ENCODE assay signal across 18 cellular contexts in genomic region chr17:65800655-65801054, GRCh38.
DNase-seq lines count a peak whose midpoint lies in the region; ATAC-seq, FAIRE-seq and TF ChIP-seq lines count a peak whose summit lies in the region.
"Had no signal": no experiment of that assay in that cellular context is flagged by ENCODE, and none has a peak within 500 bp of the region (broad histone marks: within the 10 kb centered on the region; RNA-seq: fewer than 3 reads in every experiment).

No MANE protein-coding gene starts in this region.

- H3K27me3 Mint-ChIP-seq in activated T-cell treated with anti-CD3 and anti-CD28 coated beads, Interleukin-2, amount 50 U/mL, for 72 hours (ENCODE audit: low read depth): peaks cover 12% of the 10 kb centered on the region
- peaks cover 6 to 25% of the 10 kb centered on the region in 2 donors for H3K27me3 Mint-ChIP-seq in natural killer cell treated with Interleukin-12 subunit alpha and Interleukin-12 subunit beta and Interleukin-15 and Interleukin-18, amount 100 ng/mL, for 72 hours
- H3K27me3 Mint-ChIP-seq: CD4-positive, alpha-beta T cell had no signal

- intact Hi-C loops in GM12878 (cut with micrococcal nuclease; ENCODE audit: unreplicated experiment): no loop called here

- H4K20me1 ChIP-seq in GM12878 (ENCODE audit: control insufficient read depth, insufficient read depth): no peaks in the 10 kb centered on the region

- in situ Hi-C loops in GM12878 (cut with MboI): no loop called here

- H3K9me3 Mint-ChIP-seq in activated T-cell treated with anti-CD3 and anti-CD28 coated beads, Interleukin-2, amount 50 U/mL, for 72 hours: peaks cover 14 to 16% of the 10 kb centered on the region in 2 donors
- H3K9me3 Mint-ChIP-seq in stimulated activated effector memory CD8-positive, alpha-beta T cell treated with anti-CD3 and anti-CD28 coated beads, Interleukin-12 subunit alpha, Interleukin-12 subunit beta, amount 100 ng/mL, for 72 hours: peaks cover 13% of the 10 kb centered on the region
- peaks cover 5% of the 10 kb centered on the region for H3K9me3 Mint-ChIP-seq in natural killer cell treated with Interleukin-12 subunit alpha and Interleukin-12 subunit beta and Interleukin-15 and Interleukin-18, amount 100 ng/mL, for 72 hours

- CTCF ChIA-PET in GM12878 (lab: Yijun Ruan, JAX): no interaction called here

- peak overlapping the region; percentile 89 for H3K27ac Mint-ChIP-seq in activated T-cell treated with anti-CD3 and anti-CD28 coated beads, Interleukin-2, amount 50 U/mL, for 72 hours
- H3K27ac Mint-ChIP-seq in stimulated activated effector memory CD8-positive, alpha-beta T cell treated with anti-CD3 and anti-CD28 coated beads, Interleukin-12 subunit alpha, Interleukin-12 subunit beta, amount 100 ng/mL, for 72 hours: no peak overlapping the region
- no peak overlapping the region for H3K27ac Mint-ChIP-seq in natural killer cell treated with Interleukin-12 subunit alpha and Interleukin-12 subunit beta and Interleukin-15 and Interleukin-18, amount 100 ng/mL, for 72 hours
- H3K27ac Mint-ChIP-seq: CD4-positive, alpha-beta T cell had no signal

- peaks cover 2% of the 10 kb centered on the region; the same call in 2 of the 3 replicates for H3K9me3 ChIP-seq in GM12878 (replicated peaks; ENCODE audit: control insufficient read depth, insufficient read depth, low read length)
- peaks cover 0 to 14% of the 10 kb centered on the region in 2 donors for H3K9me3 ChIP-seq in right atrium auricular region
- H3K9me3 ChIP-seq: HAP-1 had no signal

- no peak for TF ChIP-seq CTCF in GM12878 (IDR thresholded peaks at IDR 0.05 in 2 of 3, conservative IDR thresholded peaks at IDR 0.05 in 1 of 3; ENCODE audit: control insufficient read depth in 2 of 3, extremely low read depth in 1 of 3, insufficient read depth in 1 of 3, low read depth in 3 of 3, low read length in 3 of 3)
- TF ChIP-seq CTCF in right atrium auricular region (IDR thresholded peaks at IDR 0.05): no peak

- SMC1A ChIA-PET in GM12878 (lab: Charles Lee; ENCODE audit: uncharacterized antibody, unreplicated experiment): no interaction called here

- H3K4me3 Mint-ChIP-seq in activated T-cell treated with anti-CD3 and anti-CD28 coated beads, Interleukin-2, amount 50 U/mL, for 72 hours: no peak overlapping the region
- H3K4me3 Mint-ChIP-seq in stimulated activated effector memory CD8-positive, alpha-beta T cell treated with anti-CD3 and anti-CD28 coated beads, Interleukin-12 subunit alpha, Interleukin-12 subunit beta, amount 100 ng/mL, for 72 hours: no peak overlapping the region
- H3K4me3 Mint-ChIP-seq in natural killer cell treated with Interleukin-12 subunit alpha and Interleukin-12 subunit beta and Interleukin-15 and Interleukin-18, amount 100 ng/mL, for 72 hours: no peak overlapping the region
- H3K4me3 Mint-ChIP-seq: CD4-positive, alpha-beta T cell had no signal

- RAD21 ChIA-PET in GM12878 (lab: Charles Lee; ENCODE audit: unreplicated experiment): interaction anchor here (0.7 kb wide), 1 partner anchor 88 kb away, joined by 3 read pairs; no protein-coding TSS in a partner anchor

- H3K4me2 ChIP-seq in GM12878 (ENCODE audit: control insufficient read depth, insufficient read depth): no peak overlapping the region
- H3K4me2 ChIP-seq: A549 had no signal

- WGBS in GM12878 (ENCODE audit: insufficient coverage, insufficient replicate concordance, low lambda C conversion rate, missing lambda C conversion rate): 0% methylated on average over 1 of the region's 1 CpG

- peaks cover 12 to 22% of the 10 kb centered on the region in 2 donors for H3K36me3 Mint-ChIP-seq in activated T-cell treated with anti-CD3 and anti-CD28 coated beads, Interleukin-2, amount 50 U/mL, for 72 hours (ENCODE audit: insufficient read depth in 2 of 2)
- H3K36me3 Mint-ChIP-seq in stimulated activated effector memory CD8-positive, alpha-beta T cell treated with anti-CD3 and anti-CD28 coated beads, Interleukin-12 subunit alpha, Interleukin-12 subunit beta, amount 100 ng/mL, for 72 hours: no peaks in the 10 kb centered on the region
- peaks cover 17% of the 10 kb centered on the region for H3K36me3 Mint-ChIP-seq in natural killer cell treated with Interleukin-12 subunit alpha and Interleukin-12 subunit beta and Interleukin-15 and Interleukin-18, amount 100 ng/mL, for 72 hours

- no peak for ATAC-seq in activated T-cell treated with anti-CD3 and anti-CD28 coated beads, Interleukin-2, amount 50 U/mL, for 72 hours (replicated peaks in 1 of 2)
- ATAC-seq in GM12878 (no peak), GM21825 (IDR thresholded peaks at IDR 0.05; ENCODE audit: unreplicated experiment) (no peak)
- peak; percentile 60 for ATAC-seq in stimulated activated effector memory CD8-positive, alpha-beta T cell treated with anti-CD3 and anti-CD28 coated beads, Interleukin-12 subunit alpha, Interleukin-12 subunit beta, amount 100 ng/mL, for 72 hours
- ATAC-seq in natural killer cell treated with Interleukin-12 subunit alpha and Interleukin-12 subunit beta and Interleukin-15 and Interleukin-18, amount 100 ng/mL, for 72 hours: no peak
- ATAC-seq: A549 had no signal

- no peak for TF ChIP-seq EP300 in GM12878 (IDR thresholded peaks at IDR 0.05; ENCODE audit: borderline replicate concordance in 1 of 2, control insufficient read depth in 1 of 2, low read depth in 2 of 2, low read length in 2 of 2)

- H3K79me2 ChIP-seq in GM12878 (ENCODE audit: control insufficient read depth, insufficient read depth, low read length): no peaks in the 10 kb centered on the region

- no peaks in the 10 kb centered on the region for H3K4me1 ChIP-seq in GM12878 (ENCODE audit: control insufficient read depth, insufficient read depth, low read length)
- no peaks in the 10 kb centered on the region for H3K4me1 ChIP-seq in right atrium auricular region
- H3K4me1 ChIP-seq: A549, Caco-2, HAP-1 had no signal

- H3K4me3 ChIP-seq in GM12878 (no peak overlapping the region), right atrium auricular region (no peak overlapping the region)
- H3K4me3 ChIP-seq: A549, HAP-1 had no signal

- TF ChIP-seq RAD21 in GM12878 (IDR thresholded peaks at IDR 0.05; ENCODE audit: insufficient read depth, low read depth, low read length): no peak

- peaks cover 27% of the 10 kb centered on the region for H3K4me1 Mint-ChIP-seq in activated T-cell treated with anti-CD3 and anti-CD28 coated beads, Interleukin-2, amount 50 U/mL, for 72 hours (ENCODE audit: low read depth)
- peaks cover 6% of the 10 kb centered on the region for H3K4me1 Mint-ChIP-seq in stimulated activated effector memory CD8-positive, alpha-beta T cell treated with anti-CD3 and anti-CD28 coated beads, Interleukin-12 subunit alpha, Interleukin-12 subunit beta, amount 100 ng/mL, for 72 hours
- no peaks in the 10 kb centered on the region for H3K4me1 Mint-ChIP-seq in natural killer cell treated with Interleukin-12 subunit alpha and Interleukin-12 subunit beta and Interleukin-15 and Interleukin-18, amount 100 ng/mL, for 72 hours (ENCODE audit: low read depth in 2 of 2)

- no peak overlapping the region for H2AFZ ChIP-seq in GM12878 (ENCODE audit: control insufficient read depth, low read depth, low read length)

- DNase-seq in activated T-cell treated with anti-CD3 and anti-CD28 coated beads, Interleukin-2, amount 50 U/mL, for 72 hours: no peak
- no peak for DNase-seq in activated T-cell treated with anti-CD3 and anti-CD28 coated beads, Interleukin-2, amount 50 U/mL, for 1 hour
- DNase-seq in M059J (ENCODE audit: low read depth) (peak; percentile 12), GM12878 (ENCODE audit: low read depth, low spot score) (no peak), right atrium auricular region (ENCODE audit: low spot score) (no peak)
- DNase-seq in stimulated activated effector memory CD8-positive, alpha-beta T cell treated with anti-CD3 and anti-CD28 coated beads, Interleukin-12 subunit alpha, Interleukin-12 subunit beta, amount 100 ng/mL, for 72 hours (ENCODE audit: low spot score in 2 of 2): no peak
- DNase-seq in natural killer cell treated with Interleukin-12 subunit alpha and Interleukin-12 subunit beta and Interleukin-15 and Interleukin-18, amount 100 ng/mL, for 72 hours (ENCODE audit: low spot score): no peak
- DNase-seq: AML-193; Caco-2; CD4-positive, alpha-beta T cell; GF-D8 had no signal

- H3K27me3 ChIP-seq in GM12878 (replicated peaks in 1 of 2; ENCODE audit: control insufficient read depth in 2 of 2, insufficient read depth in 2 of 2, low read length in 1 of 2) (no peaks in the 10 kb centered on the region), right atrium auricular region (no peaks in the 10 kb centered on the region)

- H3K27ac ChIP-seq in GM12878 (ENCODE audit: control insufficient read depth, insufficient read depth): no peak overlapping the region
- no peak overlapping the region for H3K27ac ChIP-seq in right atrium auricular region
- H3K27ac ChIP-seq: 22Rv1, A549, C4-2B had no signal

- POLR2A ChIA-PET in GM12878 (lab: Charles Lee): no interaction called here

- no peaks in the 10 kb centered on the region for H3K36me3 ChIP-seq in GM12878 (ENCODE audit: control insufficient read depth in 2 of 2, insufficient read depth in 2 of 2, low read length in 1 of 2)
- no peaks in the 10 kb centered on the region for H3K36me3 ChIP-seq in right atrium auricular region
- H3K36me3 ChIP-seq: HAP-1 had no signal

- no peak for TF ChIP-seq POLR2A in GM12878 (IDR thresholded peaks at IDR 0.05; ENCODE audit: low read depth, low read length)

- FAIRE-seq in GM12878 (lab: Jason Lieb, UNC): no peak
- FAIRE-seq: D721Med, H1 had no signal

- BruUV-seq in GM12878 (replicated peaks; lab: Mats Ljungman, UMichigan): no TSS peak

- no peak overlapping the region for H3K9ac ChIP-seq in GM12878 (ENCODE audit: control insufficient read depth, insufficient read depth, low read length)

TF ChIP-seq in GM12878, 131 proteins besides CTCF, POLR2A, EP300 and RAD21:
- no peak for TF ChIP-seq LARP7 (IDR thresholded peaks at IDR 0.05)
- TF ChIP-seq RUNX3 (IDR thresholded peaks at IDR 0.05; ENCODE audit: low read length): 0 out of 2 replicates have a peak, but pooled peaks have one; percentile 7
